8 cellular contexts compared by ENCODE assay signal in the genomic region with DNA sequence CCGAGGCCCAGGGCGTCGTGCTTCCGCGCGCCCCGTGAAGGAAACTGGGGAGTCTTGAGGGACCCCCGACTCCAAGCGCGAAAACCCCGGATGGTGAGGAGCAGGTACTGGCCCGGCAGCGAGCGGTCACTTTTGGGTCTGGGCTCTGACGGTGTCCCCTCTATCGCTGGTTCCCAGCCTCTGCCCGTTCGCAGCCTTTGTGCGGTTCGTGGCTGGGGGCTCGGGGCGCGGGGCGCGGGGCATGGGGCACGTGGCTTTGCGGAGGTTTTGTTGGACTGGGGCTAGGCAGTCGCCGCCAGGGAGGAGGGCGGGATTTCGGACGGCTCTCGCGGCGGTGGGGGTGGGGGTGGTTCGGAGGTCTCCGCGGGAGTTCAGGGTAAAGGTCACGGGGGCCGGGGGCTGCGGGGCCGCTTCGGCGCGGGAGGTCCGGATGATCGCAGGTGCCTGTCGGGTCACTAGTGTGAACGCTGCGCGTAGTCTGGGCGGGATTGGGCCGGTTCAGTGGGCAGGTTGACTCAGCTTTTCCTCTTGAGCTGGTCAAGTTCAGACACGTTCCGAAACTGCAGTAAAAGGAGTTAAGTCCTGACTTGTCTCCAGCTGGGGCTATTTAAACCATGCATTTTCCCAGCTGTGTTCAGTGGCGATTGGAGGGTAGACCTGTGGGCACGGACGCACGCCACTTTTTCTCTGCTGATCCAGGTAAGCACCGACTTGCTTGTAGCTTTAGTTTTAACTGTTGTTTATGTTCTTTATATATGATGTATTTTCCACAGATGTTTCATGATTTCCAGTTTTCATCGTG. TPM values are rescaled to one million over a fixed set of nuclear protein-coding genes. Genes with fewer than 3 reads are reported as not detected.
A peak's percentile ranks its signal among the peaks of the same experiment; 100 is the strongest.
DNase-seq lines count a peak whose midpoint lies in the region; FAIRE-seq lines count a peak whose summit lies in the region.

No MANE protein-coding gene starts in this region.

- peak overlapping the region; percentile 98 for H2BK15ac ChIP-seq in neuronal stem cell (ENCODE audit: low read length)

- peak overlapping the region; percentile 99 for H3K27ac ChIP-seq in neuronal stem cell (replicated peaks; ENCODE audit: low read length)
- peak overlapping the region; percentile 96 for H3K27ac ChIP-seq in subcutaneous abdominal adipose tissue (ENCODE audit: low read depth, low read length)

- no CpG with 5 or more reads among the region's 61 CpGs for WGBS in neuronal stem cell (ENCODE audit: extremely low coverage in 2 of 2, insufficient read length in 2 of 2, insufficient replicate concordance in 1 of 2), 2 donors

- H3K4me1 ChIP-seq in HAP-1, result peaks cover 4% of the 10 kb centered on the region; the same call in 1 of the 2 replicates
- peaks cover 0 to 6% of the 10 kb centered on the region in 2 donors for H3K4me1 ChIP-seq in neuronal stem cell (ENCODE audit: control insufficient read depth in 2 of 2, insufficient read depth in 1 of 2, low read depth in 1 of 2, low read length in 2 of 2)
- peaks cover 0 to 37% (median 19%) of the 10 kb centered on the region in 5 donors for H3K4me1 ChIP-seq in subcutaneous abdominal adipose tissue (ENCODE audit: control insufficient read depth in 5 of 5, insufficient read depth in 5 of 5, low read length in 5 of 5)

- H2AK5ac ChIP-seq in neuronal stem cell (ENCODE audit: low read depth, low read length), result peak overlapping the region; percentile 95

- peak overlapping the region; percentile 95 for H2AFZ ChIP-seq in neuronal stem cell (ENCODE audit: low read length)

- H3K4ac ChIP-seq in neuronal stem cell (ENCODE audit: low read length), result peak overlapping the region; percentile 100

- in situ Hi-C loops in HAP-1 (cut with MboI; ENCODE audit: low sequenced_read_pairs), result no loop called here

- H3K18ac ChIP-seq in neuronal stem cell (ENCODE audit: low read length), result peak overlapping the region; percentile 100

- H2BK120ac ChIP-seq in neuronal stem cell (ENCODE audit: low read depth, low read length), result peak overlapping the region; percentile 87

- FAIRE-seq in G401.6 (lab: Jason Lieb, UNC), result peak; percentile 88

- H3K4me3 ChIP-seq in HAP-1 (peak overlapping the region; percentile 94), neuronal stem cell (ENCODE audit: low read length in 2 of 2) (peak overlapping the region; percentile 95 to 100), subcutaneous abdominal adipose tissue (ENCODE audit: low read depth in 1 of 5, low read length in 5 of 5) (peak overlapping the region; percentile 79 to 96 (median 94))

- H3K9me3 ChIP-seq in HAP-1 (no peaks in the 10 kb centered on the region), neuronal stem cell (replicated peaks in 1 of 2; ENCODE audit: control insufficient read depth in 2 of 2, insufficient read depth in 1 of 2, low read depth in 1 of 2, low read length in 2 of 2) (peaks cover 0 to 5% of the 10 kb centered on the region in 2 donors), subcutaneous abdominal adipose tissue (ENCODE audit: control insufficient read depth in 5 of 5, low read length in 5 of 5) (no peaks in the 10 kb centered on the region)

- peak overlapping the region; percentile 99 for H3K9ac ChIP-seq in neuronal stem cell (ENCODE audit: low read depth, low read length, poor library complexity)
- H3K9ac ChIP-seq in subcutaneous abdominal adipose tissue (ENCODE audit: low read length in 5 of 5), result peak overlapping the region; percentile 56 to 98 (median 97)

- H4K91ac ChIP-seq in neuronal stem cell (ENCODE audit: low read depth, low read length, poor library complexity), result peak overlapping the region; percentile 100

- DNase-seq in HAP-1 (ENCODE audit: low spot score in 2 of 2) (peak; percentile 87 to 91), M059J (ENCODE audit: low read depth) (peak; percentile 94), SHP77 treated with DMSO at 0.1 percent for 48 hours (lab: John Stamatoyannopoulos, UW) (peak; percentile 71), foreskin melanocyte (peak; percentile 85), neuronal stem cell (ENCODE audit: low spot score) (no peak)
- peak; percentile 41 for DNase-seq in activated gamma-delta T cell treated with anti-CD3 and anti-CD28 coated beads, Interleukin-2, amount 50 U/mL, for 16 hours (ENCODE audit: low read depth)

- peak overlapping the region; percentile 97 for H2BK5ac ChIP-seq in neuronal stem cell (ENCODE audit: low read length)

- no peaks in the 10 kb centered on the region for H3K27me3 ChIP-seq in HAP-1 (ENCODE audit: low read depth)
- H3K27me3 ChIP-seq in neuronal stem cell (ENCODE audit: control insufficient read depth in 3 of 3, insufficient read depth in 3 of 3, low read depth in 1 of 3, low read length in 3 of 3), result no peaks in the 10 kb centered on the region
- no peaks in the 10 kb centered on the region for H3K27me3 ChIP-seq in subcutaneous abdominal adipose tissue (ENCODE audit: control insufficient read depth in 5 of 5, insufficient read depth in 4 of 5, low read length in 5 of 5)

- peak overlapping the region; percentile 41 for H2BK12ac ChIP-seq in neuronal stem cell (ENCODE audit: low read length)

- H3K36me3 ChIP-seq in HAP-1 (replicated peaks) (peaks cover 34% of the 10 kb centered on the region), neuronal stem cell (replicated peaks in 1 of 2; ENCODE audit: control insufficient read depth in 2 of 2, insufficient read depth in 2 of 2, low read length in 2 of 2) (peaks cover 0 to 44% of the 10 kb centered on the region in 2 donors), subcutaneous abdominal adipose tissue (ENCODE audit: control insufficient read depth in 5 of 5, insufficient read depth in 5 of 5, low read length in 5 of 5) (peaks cover 3 to 13% (median 7%) of the 10 kb centered on the region in 5 donors)

- peak overlapping the region; percentile 95 for H3K4me2 ChIP-seq in neuronal stem cell (ENCODE audit: insufficient read depth, low read length, poor library complexity, severe bottlenecking)

- H3K14ac ChIP-seq in neuronal stem cell (ENCODE audit: low read length), result peak overlapping the region; percentile 99

- H4K8ac ChIP-seq in neuronal stem cell (ENCODE audit: low read depth, low read length), result no peak overlapping the region

- H3K23ac ChIP-seq in neuronal stem cell (ENCODE audit: low read depth, low read length, poor library complexity), result peak overlapping the region; percentile 100

- H3K79me1 ChIP-seq in neuronal stem cell (ENCODE audit: low read depth, low read length), result peaks cover 2% of the 10 kb centered on the region

RNA-seq across cellular contexts. Expression of gene MDM2, which starts 0.6 kb away (rescaled TPM):
- 33.5 and 45.2 TPM in 2 replicates for total RNA-seq in M059J (2014; rRNA removed; shearing (Covaris generic))
- polyA plus RNA-seq in neuronal stem cell (2013, experiment 1 of 2), result 41.0 TPM
- 45.0 TPM for polyA plus RNA-seq in neuronal stem cell (2013, experiment 2 of 2)
